ENCODE assay signal across 11 cellular contexts in genomic region chr1:86714159-86714558, GRCh38. TPM values are rescaled to one million over a fixed set of nuclear protein-coding genes. Genes with fewer than 3 reads are reported as not detected.
DNase-seq lines count a peak whose midpoint lies in the region; ATAC-seq, FAIRE-seq and TF ChIP-seq lines count a peak whose summit lies in the region.
"Had no signal": no experiment of that assay in that cellular context is flagged by ENCODE, and none has a peak within 500 bp of the region (broad histone marks: within the 10 kb centered on the region; RNA-seq: fewer than 3 reads in every experiment).

No MANE protein-coding gene starts in this region.

- peaks cover 61% of the 10 kb centered on the region for H3K4me1 Mint-ChIP-seq in activated naive CD4-positive, alpha-beta T cell treated with anti-CD3 and anti-CD28 coated beads, Interleukin-2, amount 50 U/mL, for 24 hours

- CTCF ChIA-PET in K562 (lab: Yijun Ruan, JAX; ENCODE audit: low intra/inter-chr PET ratio) = no interaction called here

- H3K4me2 ChIP-seq in K562 (ENCODE audit: insufficient read depth, low read length) = no peak overlapping the region

- intact Hi-C loops in K562 (cut with micrococcal nuclease) = no loop called here
- intact Hi-C loops in spleen (cut with DNase I; ENCODE audit: low total_unique reads) = no loop called here

- H3K36me3 ChIP-seq in K562 (ENCODE audit: control insufficient read depth, insufficient read depth, low read length) = peaks cover 26% of the 10 kb centered on the region
- peaks cover 7% of the 10 kb centered on the region for H3K36me3 ChIP-seq in right atrium auricular region
- H3K36me3 ChIP-seq in subcutaneous abdominal adipose tissue (ENCODE audit: control insufficient read depth in 5 of 5, insufficient read depth in 5 of 5, low read length in 5 of 5) = peaks cover 3 to 9% (median 8%) of the 10 kb centered on the region in 5 donors
- peaks cover 0 to 42% (median 10%) of the 10 kb centered on the region in 6 donors for H3K36me3 ChIP-seq in spleen

- no peak for DNase-seq in activated naive CD4-positive, alpha-beta T cell treated with Interleukin-2 at 50 U/mL for 16 hours
- no peak for DNase-seq in K562 (ENCODE audit: extremely low read depth in 1 of 4, low spot score in 3 of 4)
- DNase-seq in right atrium auricular region (ENCODE audit: low spot score) = no peak
- DNase-seq in nucleus accumbens (lab: John Stamatoyannopoulos, UW) = no peak
- DNase-seq in spleen = no peak
- DNase-seq: cortex of kidney, DMS79, NCI-H1694 treated with DMSO at 0.1 percent for 48 hours had no signal

- BruUV-seq in K562 (replicated peaks; lab: Mats Ljungman, UMichigan) = no TSS peak

- in situ Hi-C loops in K562 (cut with MboI) = no loop called here

- no peaks in the 10 kb centered on the region for H3K27me3 ChIP-seq in K562 (ENCODE audit: control insufficient read depth in 2 of 2, insufficient read depth in 2 of 2, low read length in 2 of 2)
- no peaks in the 10 kb centered on the region for H3K27me3 ChIP-seq in right atrium auricular region
- no peaks in the 10 kb centered on the region for H3K27me3 ChIP-seq in subcutaneous abdominal adipose tissue (ENCODE audit: control insufficient read depth in 5 of 5, insufficient read depth in 4 of 5, low read length in 5 of 5)
- H3K27me3 ChIP-seq in spleen (replicated peaks in 1 of 7) = no peaks in the 10 kb centered on the region

- no peaks in the 10 kb centered on the region; the same call in 1 of the 2 replicates for H4K20me1 ChIP-seq in K562 (replicated peaks; ENCODE audit: control insufficient read depth, insufficient read depth, low read length)

- H3K36me3 Mint-ChIP-seq in activated naive CD4-positive, alpha-beta T cell treated with anti-CD3 and anti-CD28 coated beads, Interleukin-2, amount 50 U/mL, for 24 hours = peaks cover 5% of the 10 kb centered on the region

- H3K9me1 ChIP-seq in K562 (ENCODE audit: control insufficient read depth, insufficient read depth, low read length) = no peaks in the 10 kb centered on the region

- TF ChIP-seq POLR2A in K562 (conservative IDR thresholded peaks at IDR 0.05) (no peak), spleen (IDR thresholded peaks at IDR 0.05) (no peak)

- H3K4me1 ChIP-seq in K562 (replicated peaks in 1 of 2; ENCODE audit: control insufficient read depth in 2 of 2, insufficient read depth in 2 of 2, low read length in 2 of 2) = peaks cover 0 to 2% of the 10 kb centered on the region in 2 experiments; a peak in 1 of 5 replicates
- H3K4me1 ChIP-seq in right atrium auricular region = peaks cover 0 to 83% of the 10 kb centered on the region in 2 donors
- peaks cover 0 to 55% (median 45%) of the 10 kb centered on the region in 5 donors for H3K4me1 ChIP-seq in subcutaneous abdominal adipose tissue (ENCODE audit: control insufficient read depth in 5 of 5, insufficient read depth in 5 of 5, low read length in 5 of 5)
- H3K4me1 ChIP-seq in spleen = peaks cover 18 to 100% (median 72%) of the 10 kb centered on the region in 6 donors

- peak; percentile 47; the same call in 2 of the 3 replicates for ATAC-seq in K562
- no peak for ATAC-seq in GM18517 (IDR thresholded peaks at IDR 0.05; ENCODE audit: unreplicated experiment)

- H3K9me3 Mint-ChIP-seq in activated naive CD4-positive, alpha-beta T cell treated with anti-CD3 and anti-CD28 coated beads, Interleukin-2, amount 50 U/mL, for 24 hours = no peaks in the 10 kb centered on the region

- H3K9me3 ChIP-seq in K562 (replicated peaks; ENCODE audit: control insufficient read depth, insufficient read depth, low read depth, low read length) (no peaks in the 10 kb centered on the region), right atrium auricular region (no peaks in the 10 kb centered on the region), subcutaneous abdominal adipose tissue (ENCODE audit: control insufficient read depth in 5 of 5, low read length in 5 of 5) (no peaks in the 10 kb centered on the region), spleen (no peaks in the 10 kb centered on the region)

- H3K4me3 Mint-ChIP-seq in activated naive CD4-positive, alpha-beta T cell treated with anti-CD3 and anti-CD28 coated beads, Interleukin-2, amount 50 U/mL, for 24 hours = no peak overlapping the region

- POLR2A ChIA-PET in K562 (lab: Yijun Ruan, JAX) = interaction anchor here (0.7 to 6.7 kb wide), 6 partner anchors 9 to 29 kb away, joined by 3 to 56 read pairs (median 3); partner anchors contain the start of gene SH3GLB1

- 60% methylated on average over 1 of the region's 1 CpG for WGBS in K562 (ENCODE audit: insufficient coverage, low coverage, missing lambda C conversion rate)
- WGBS in spleen, 5 donors = 79 to 95% (median 85%) methylated on average over 1 of the region's 1 CpG

- no peak for TF ChIP-seq CTCF in K562 (IDR thresholded peaks at IDR 0.05 in 2 of 3, conservative IDR thresholded peaks at IDR 0.05 in 1 of 3; ENCODE audit: insufficient read depth in 2 of 3, low read depth in 1 of 3, low read length in 3 of 3)
- no peak for TF ChIP-seq CTCF in right atrium auricular region (IDR thresholded peaks at IDR 0.05)
- TF ChIP-seq CTCF in spleen (IDR thresholded peaks at IDR 0.05 in 8 of 11, conservative IDR thresholded peaks at IDR 0.05 in 3 of 11) = no peak

- TF ChIP-seq RAD21 in K562 (CRISPR knock-in tag; conservative IDR thresholded peaks at IDR 0.05 in 1 of 2, IDR thresholded peaks at IDR 0.05 in 1 of 2) = no peak

- H3K4me3 ChIP-seq in K562 = no peak overlapping the region
- no peak overlapping the region for H3K4me3 ChIP-seq in right atrium auricular region
- H3K4me3 ChIP-seq in subcutaneous abdominal adipose tissue (ENCODE audit: low read depth in 1 of 5, low read length in 5 of 5) = peak overlapping the region in 1 of 5 donors; percentile 29
- no peak overlapping the region for H3K4me3 ChIP-seq in spleen

- no peaks in the 10 kb centered on the region for H3K27me3 Mint-ChIP-seq in activated naive CD4-positive, alpha-beta T cell treated with anti-CD3 and anti-CD28 coated beads, Interleukin-2, amount 50 U/mL, for 24 hours

- peaks cover 56% of the 10 kb centered on the region for H3K79me2 ChIP-seq in K562 (ENCODE audit: control insufficient read depth, insufficient read depth, low read length)

- H3K9ac ChIP-seq in K562 (ENCODE audit: insufficient read depth in 1 of 2, low read depth in 2 of 2, low read length in 2 of 2) (no peak overlapping the region), subcutaneous abdominal adipose tissue (ENCODE audit: low read length in 5 of 5) (peak overlapping the region in 2 of 5 donors; percentile 29 to 51)

- H3K27ac ChIP-seq in K562 (ENCODE audit: extremely low read depth, low read depth, low read length) (no peak overlapping the region), right atrium auricular region (peak overlapping the region; percentile 4 to 79), subcutaneous abdominal adipose tissue (ENCODE audit: low read depth, low read length) (peak overlapping the region; percentile 71), spleen (no peak overlapping the region)

- H2AFZ ChIP-seq in K562 (ENCODE audit: low read depth, low read length) = no peak overlapping the region

- peak overlapping the region; percentile 36 for H3K27ac Mint-ChIP-seq in activated naive CD4-positive, alpha-beta T cell treated with anti-CD3 and anti-CD28 coated beads, Interleukin-2, amount 50 U/mL, for 24 hours

- FAIRE-seq in K562 (lab: Jason Lieb, UNC) = no peak

- TF ChIP-seq EP300 in K562 (IDR thresholded peaks at IDR 0.05; ENCODE audit: low read length) = no peak

TF ChIP-seq in K562, 482 proteins besides CTCF, POLR2A, EP300 and RAD21:
- TF ChIP-seq NFIX (CRISPR knock-in tag; IDR thresholded peaks at IDR 0.05; ENCODE audit: low read depth) (no peak), BCOR (IDR thresholded peaks at IDR 0.05) (no peak), MECOM (CRISPR knock-in tag; IDR thresholded peaks at IDR 0.05) (no peak), NFXL1 (CRISPR knock-in tag; IDR thresholded peaks at IDR 0.05) (no peak), EP400 (IDR thresholded peaks at IDR 0.05) (no peak), BRD4 (IDR thresholded peaks at IDR 0.05) (no peak), MCM5 (IDR thresholded peaks at IDR 0.05; ENCODE audit: low read depth) (no peak), MAFK (IDR thresholded peaks at IDR 0.05; ENCODE audit: low read length) (no peak), NR1H2 (CRISPR knock-in tag; IDR thresholded peaks at IDR 0.05) (no peak), TAL1 (IDR thresholded peaks at IDR 0.05) (no peak), ZNF75A (CRISPR knock-in tag; IDR thresholded peaks at IDR 0.05) (no peak), ZBTB17 (CRISPR knock-in tag; IDR thresholded peaks at IDR 0.05) (no peak), ZFP1 (CRISPR knock-in tag; IDR thresholded peaks at IDR 0.05) (no peak), NR2C1 (IDR thresholded peaks at IDR 0.05) (no peak), NR2C1 (tag; IDR thresholded peaks at IDR 0.05) (no peak)

RNA-seq across cellular contexts. Expression of gene SH3GLB1, which starts 9.8 kb away (rescaled TPM):
- total RNA-seq in K562 (2011; cell fraction: chromatin; rRNA removed; ENCODE audit: low replicate concordance) = 5.0 and 18.7 TPM in 2 replicates
- 2.3 and 3.3 TPM in 2 replicates for total RNA-seq in K562 (2011; cell fraction: nucleolus; rRNA removed)
- 10.5 and 19.9 TPM in 2 replicates for total RNA-seq in K562 (2011; cell fraction: nucleoplasm; rRNA removed)
- 8.6 and 11.9 TPM in 2 replicates for total RNA-seq in K562 (2014; rRNA removed)
- total RNA-seq in K562 (2014; rRNA removed; fragmentation: Illumina TruSeq; extraction: Trizol) = 27.3 and 35.5 TPM in 2 replicates
- 24.2 TPM in 2 replicates for total RNA-seq in K562 (2015; rRNA removed; fragmentation: Illumina TruSeq; extraction: Trizol)
- total RNA-seq in K562 (2021) = 33.9 and 34.2 TPM in 2 replicates
- 22.2 and 26.7 TPM in 2 replicates for polyA plus RNA-seq in K562 (2011; rRNA removed)
- 11.7 and 12.1 TPM in 2 replicates for polyA plus RNA-seq in K562 (2011; cell fraction: cytosol; rRNA removed)
- polyA plus RNA-seq in K562 (2011; cell fraction: nucleus; rRNA removed) = 6.5 and 9.5 TPM in 2 replicates
- polyA plus RNA-seq in K562 (2012) = 26.7 and 31.8 TPM in 2 replicates
- polyA plus RNA-seq in K562 (2014; fragmentation: Illumina TruSeq; extraction: Trizol) = 33.9 and 36.3 TPM in 2 replicates
- 10 to 100 TPM; 10.2 to 10.4 TPM for polyA plus RNA-seq in K562 (2014; fragmentation: Nextera tagmentation; extraction: Ambion mirVana)
- 14.5 and 18.8 TPM in 2 replicates for polyA plus RNA-seq in K562 (2014; rRNA removed)
- 21.0 and 23.4 TPM in 2 replicates for polyA minus RNA-seq in K562 (2011; rRNA and poly(A)+ RNA removed)
- 13.8 and 16.2 TPM in 2 replicates for polyA minus RNA-seq in K562 (2011; cell fraction: cytosol; rRNA and poly(A)+ RNA removed)
- polyA minus RNA-seq in K562 (2011; cell fraction: nucleus; rRNA and poly(A)+ RNA removed) = 7.4 and 11.1 TPM in 2 replicates
- total RNA-seq in right atrium auricular region = 10 to 100 TPM; 51.5 to 66.1 TPM
- total RNA-seq in spleen = 100 to 1,000 TPM in 3 of 7 donors, 10 to 100 TPM in 4; 82.7 to 122 (median 88.9) TPM
- 10 to 100 TPM; 20.2 to 35.3 (median 27.3) TPM for polyA plus RNA-seq in spleen

Comparison
In these comparisons a context has a peak if more than half of its experiments do, and no peak if none do; other contexts are left out.
1. H3K27ac ChIP-seq: peak in right atrium auricular region (2 of 2) and subcutaneous abdominal adipose tissue (single experiment); none in K562 (single experiment) and spleen (0 of 8).